26 cellular contexts compared by ENCODE assay signal in the genomic region with DNA sequence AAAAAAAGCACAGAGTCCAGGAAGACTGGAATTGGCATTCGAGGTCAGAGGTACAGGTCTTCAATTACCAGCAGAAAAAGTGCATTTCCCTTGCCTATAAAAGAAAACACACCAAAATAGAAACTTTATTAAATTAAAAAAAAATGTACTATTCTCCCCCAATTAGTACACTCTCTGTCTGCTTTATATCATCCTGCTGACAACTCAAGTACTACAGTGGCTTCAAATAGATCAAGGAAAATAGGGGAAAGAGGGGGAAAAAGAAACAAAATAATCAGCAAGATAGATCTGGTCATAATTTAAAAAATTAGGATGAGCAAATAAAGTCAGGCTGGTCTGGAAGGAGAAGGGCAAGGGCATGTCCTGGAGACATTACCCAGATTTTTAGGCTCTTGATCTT.
"Had no signal": no experiment of that assay in that cellular context is flagged by ENCODE, and none has a peak within 500 bp of the region (broad histone marks: within the 10 kb centered on the region; RNA-seq: fewer than 3 reads in every experiment).

No MANE protein-coding gene starts in this region.

- H3K4me1 ChIP-seq: psoas muscle, right lobe of liver, thyroid gland, upper lobe of left lung, vagina had no signal

- H3K9me3 ChIP-seq: neutrophil, pancreas, psoas muscle, right lobe of liver, sigmoid colon, stomach, thoracic aorta, thyroid gland, tibial nerve, upper lobe of left lung, vagina had no signal

- FAIRE-seq: pancreas, small intestine, urothelium cell line had no signal

- H3K27ac ChIP-seq: neutrophil, pancreas, psoas muscle, right lobe of liver, sigmoid colon, stomach, thoracic aorta, thyroid gland, tibial nerve, upper lobe of left lung, vagina had no signal

- H3K27me3 ChIP-seq: neutrophil, pancreas, right lobe of liver, sigmoid colon, stomach, thyroid gland, tibial nerve, upper lobe of left lung, vagina had no signal

- ATAC-seq: naive thymus-derived CD8-positive, alpha-beta T cell; natural killer cell treated with Interleukin-12 subunit alpha and Interleukin-12 subunit beta and Interleukin-15 and Interleukin-18, amount 100 ng/mL, for 72 hours; pancreas; psoas muscle; right cardiac atrium; right lobe of liver; stimulated activated effector memory CD8-positive, alpha-beta T cell treated with anti-CD3 and anti-CD28 coated beads, Interleukin-12 subunit alpha, Interleukin-12 subunit beta, amount 100 ng/mL, for 72 hours; stimulated activated naive B cell treated with anti-CD40 and anti-IgM and Interleukin-4, amounts not matched to agents 10 μg/mL and 1 μg/mL and 100 μg/mL, for 72 hours had no signal

- DNase-seq: naive thymus-derived CD8-positive, alpha-beta T cell; nephron progenitor cell; nucleus accumbens; pancreas; psoas muscle; right cardiac atrium; right lobe of liver; sigmoid colon; small intestine; stimulated activated CD4-positive, alpha-beta T cell treated with anti-CD3 and anti-CD28 coated beads, Interleukin-15, amount 100 ng/mL, for 24 hours; stimulated activated CD4-positive, alpha-beta T cell treated with anti-CD3 and anti-CD28 coated beads, Interleukin-2, amount 100 ng/mL, for 24 hours; stimulated activated CD4-positive, alpha-beta T cell treated with anti-CD3 and anti-CD28 coated beads, Interleukin-2, amount 100 ng/mL, for 48 hours; stimulated activated CD4-positive, alpha-beta T cell treated with anti-CD3 and anti-CD28 coated beads, Interleukin-4, amount 100 ng/mL, for 24 hours; stimulated activated naive B cell treated with anti-CD40 and anti-IgM and Interleukin-4, amounts not matched to agents 10 μg/mL and 1 μg/mL and 100 μg/mL, for 72 hours; stimulated activated naive CD4-positive, alpha-beta T cell treated with Interleukin-2 at 50 U/mL for 16 hours; stomach; thyroid gland; trophoblast cell; upper lobe of left lung had no signal

- H3K36me3 ChIP-seq: neutrophil, pancreas, right lobe of liver, sigmoid colon, stomach, thoracic aorta, thyroid gland, tibial nerve, upper lobe of left lung, vagina had no signal

- H3K4me3 ChIP-seq: pancreas, psoas muscle, right lobe of liver, sigmoid colon, stomach, thoracic aorta, thyroid gland, tibial nerve, upper lobe of left lung, vagina had no signal
